12 cellular contexts compared by ENCODE assay signal in the genomic region with DNA sequence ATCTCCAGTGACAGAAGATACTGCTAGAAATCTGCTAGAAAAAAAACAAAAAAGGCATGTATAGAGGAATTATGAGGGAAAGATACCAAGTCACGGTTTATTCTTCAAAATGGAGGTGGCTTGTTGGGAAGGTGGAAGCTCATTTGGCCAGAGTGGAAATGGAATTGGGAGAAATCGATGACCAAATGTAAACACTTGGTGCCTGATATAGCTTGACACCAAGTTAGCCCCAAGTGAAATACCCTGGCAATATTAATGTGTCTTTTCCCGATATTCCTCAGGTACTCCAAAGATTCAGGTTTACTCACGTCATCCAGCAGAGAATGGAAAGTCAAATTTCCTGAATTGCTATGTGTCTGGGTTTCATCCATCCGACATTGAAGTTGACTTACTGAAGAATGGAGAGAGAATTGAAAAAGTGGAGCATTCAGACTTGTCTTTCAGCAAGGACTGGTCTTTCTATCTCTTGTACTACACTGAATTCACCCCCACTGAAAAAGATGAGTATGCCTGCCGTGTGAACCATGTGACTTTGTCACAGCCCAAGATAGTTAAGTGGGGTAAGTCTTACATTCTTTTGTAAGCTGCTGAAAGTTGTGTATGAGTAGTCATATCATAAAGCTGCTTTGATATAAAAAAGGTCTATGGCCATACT. TPM values are rescaled to one million over a fixed set of nuclear protein-coding genes. Genes with fewer than 3 reads are reported as not detected.
A peak's percentile ranks its signal among the peaks of the same experiment; 100 is the strongest.
DNase-seq lines count a peak whose midpoint lies in the region; ATAC-seq and TF ChIP-seq lines count a peak whose summit lies in the region.
"Had no signal": no experiment of that assay in that cellular context is flagged by ENCODE, and none has a peak within 500 bp of the region (broad histone marks: within the 10 kb centered on the region; RNA-seq: fewer than 3 reads in every experiment).

No MANE protein-coding gene starts in this region.

- intact Hi-C loops in left ventricle myocardium superior (cut with micrococcal nuclease) = no loop called here
- intact Hi-C loops in activated B cell treated with CpG ODN at 0.5 μM for 24 hours (cut with micrococcal nuclease) = no loop called here
- intact Hi-C loops in transverse colon (cut with DNase I; ENCODE audit: low total_unique reads) = no loop called here

- H3K27ac ChIP-seq in cardiac muscle cell (peak overlapping the region; percentile 62), transverse colon (peak overlapping the region; percentile 3 to 99 (median 99))
- H3K27ac ChIP-seq: VCaP had no signal

- no peak overlapping the region for H3K4me3 ChIP-seq in cardiac muscle cell
- peak overlapping the region in 1 of 4 donors; percentile 82 for H3K4me3 ChIP-seq in transverse colon

- H3K4me3 Mint-ChIP-seq in activated B cell treated with CpG ODN at 0.5 μM for 24 hours (peak overlapping the region; percentile 99), memory B cell (peak overlapping the region; percentile 86)

- POLR2A ChIA-PET in activated B cell treated with CpG ODN at 0.5 μM for 24 hours (lab: Charles Lee) = interaction anchor here (0.5 to 24.4 kb wide), 7 partner anchors 14 to 95 kb away, joined by 3 to 2387 read pairs (median 5); a partner anchor contains a TSS

- H3K4me1 Mint-ChIP-seq in activated B cell treated with CpG ODN at 0.5 μM for 24 hours = peaks cover 72% of the 10 kb centered on the region
- peaks cover 50% of the 10 kb centered on the region for H3K4me1 Mint-ChIP-seq in memory B cell

- H3K36me3 Mint-ChIP-seq in activated B cell treated with CpG ODN at 0.5 μM for 24 hours (ENCODE audit: low read depth) (peaks cover 90% of the 10 kb centered on the region), memory B cell (peaks cover 46% of the 10 kb centered on the region)

- DNase-seq in cardiac muscle cell (ENCODE audit: low read depth in 1 of 2, low spot score in 1 of 2) (peak in 1 of 2 donors; percentile 20), left ventricle myocardium superior (no peak), activated B cell treated with CpG ODN at 0.5 μM for 24 hours (no peak), memory B cell (ENCODE audit: low spot score in 2 of 2) (no peak), transverse colon (no peak), Kasumi-1 (lab: John Stamatoyannopoulos, UW) (no peak), amygdala (lab: John Stamatoyannopoulos, UW) (no peak)
- DNase-seq: AML-193, GF-D8, NCI-H2081 treated with DMSO at 0.1 percent for 48 hours had no signal

- CTCF ChIA-PET in activated B cell treated with CpG ODN at 0.5 μM for 24 hours (lab: Charles Lee) = interaction anchor here (6.8 to 16.4 kb wide), 3 partner anchors 11 to 50 kb away, joined by 96 to 239 read pairs (median 164); a partner anchor contains a TSS

- TF ChIP-seq CTCF in cardiac muscle cell (IDR thresholded peaks at IDR 0.05; ENCODE audit: low read depth, low read length) = no peak
- TF ChIP-seq CTCF in activated B cell treated with CpG ODN at 0.5 μM for 24 hours (IDR thresholded peaks at IDR 0.05) = no peak
- no peak for TF ChIP-seq CTCF in transverse colon (IDR thresholded peaks at IDR 0.05)

- H3K27me3 Mint-ChIP-seq in activated B cell treated with CpG ODN at 0.5 μM for 24 hours (no peaks in the 10 kb centered on the region), memory B cell (no peaks in the 10 kb centered on the region)

- in situ Hi-C loops in transverse colon (cut with MboI; ENCODE audit: low pct_ligation_motif_present in 1 of 4, low pct_unique_long_range_greater_than_20kb in 1 of 4, low sequenced_read_pairs in 3 of 4) = no loop called here

- no peak for TF ChIP-seq EP300 in transverse colon (IDR thresholded peaks at IDR 0.05; ENCODE audit: low read depth)

- H3K27ac Mint-ChIP-seq in activated B cell treated with CpG ODN at 0.5 μM for 24 hours (peak overlapping the region; percentile 71), memory B cell (peak overlapping the region; percentile 100)

- H3K9me3 Mint-ChIP-seq in activated B cell treated with CpG ODN at 0.5 μM for 24 hours (no peaks in the 10 kb centered on the region), memory B cell (no peaks in the 10 kb centered on the region)

- TF ChIP-seq POLR2A in transverse colon (IDR thresholded peaks at IDR 0.05) = no peak

- WGBS in transverse colon (ENCODE audit: low coverage in 1 of 2), 2 donors = 55 to 61% methylated on average over 6 of the region's 6 CpGs

- no peaks in the 10 kb centered on the region for H3K9me3 ChIP-seq in cardiac muscle cell (ENCODE audit: low read depth)
- H3K9me3 ChIP-seq in transverse colon = no peaks in the 10 kb centered on the region

- H3K4me1 ChIP-seq in cardiac muscle cell (ENCODE audit: low read depth) = peaks cover 31% of the 10 kb centered on the region
- H3K4me1 ChIP-seq in transverse colon = peaks cover 7 to 68% (median 19%) of the 10 kb centered on the region in 4 donors

- H3K27me3 ChIP-seq in cardiac muscle cell (no peaks in the 10 kb centered on the region), transverse colon (no peaks in the 10 kb centered on the region)

- ATAC-seq in left ventricle myocardium superior (no peak), activated B cell treated with CpG ODN at 0.5 μM for 24 hours (ENCODE audit: low read depth) (no peak), memory B cell (ENCODE audit: low read depth) (no peak), HG03135 (IDR thresholded peaks at IDR 0.05; ENCODE audit: unreplicated experiment) (no peak)

- peaks cover 31% of the 10 kb centered on the region for H3K36me3 ChIP-seq in cardiac muscle cell
- H3K36me3 ChIP-seq in transverse colon = peaks cover 0 to 42% (median 16%) of the 10 kb centered on the region in 4 donors

RNA-seq across cellular contexts. Expression of a gene that starts 4.0 kb away (rescaled TPM):
- 170 and 414 TPM in 2 replicates for total RNA-seq in cardiac muscle cell
- polyA plus RNA-seq in cardiac muscle cell = 597 and 759 TPM in 2 replicates
- total RNA-seq in left ventricle myocardium superior = 1,156 TPM
- 3,396 and 3,707 TPM in 2 replicates for total RNA-seq in activated B cell treated with CpG ODN at 0.5 μM for 24 hours
- 1,000 to 10,000 TPM; 1,352 to 7,131 (median 5,706) TPM for total RNA-seq in transverse colon

RNA-seq across cellular contexts. Expression of a gene that starts 4.1 kb away (rescaled TPM):
- 0.33 TPM in 1 of 2 replicates, not detected in the other for total RNA-seq in cardiac muscle cell
- 0.49 TPM in 1 of 2 replicates, not detected in the other for polyA plus RNA-seq in cardiac muscle cell
- 3.0 TPM for total RNA-seq in left ventricle myocardium superior
- 19.8 and 27.2 TPM in 2 replicates for total RNA-seq in activated B cell treated with CpG ODN at 0.5 μM for 24 hours
- total RNA-seq in transverse colon = 10 to 100 TPM in 1 of 4 donors, 1 to 10 TPM in 3; 3.0 to 40.0 (median 4.4) TPM

RNA-seq across cellular contexts. Expression of a gene that starts 21.1 kb away (rescaled TPM):
- total RNA-seq in cardiac muscle cell (35.3 and 37.1 TPM in 2 replicates), left ventricle myocardium superior (55.2 TPM), activated B cell treated with CpG ODN at 0.5 μM for 24 hours (30.8 and 35.4 TPM in 2 replicates), transverse colon (10 to 100 TPM in 3 of 4 donors, 1 to 10 TPM in 1; 5.6 to 17.3 (median 13.7) TPM)
- polyA plus RNA-seq in cardiac muscle cell = 20.3 and 31.2 TPM in 2 replicates

RNA-seq across cellular contexts. Expression of a gene that starts 51.8 kb away (rescaled TPM):
- total RNA-seq in cardiac muscle cell (46.4 and 65.1 TPM in 2 replicates), left ventricle myocardium superior (40.9 TPM), activated B cell treated with CpG ODN at 0.5 μM for 24 hours (132 and 161 TPM in 2 replicates), transverse colon (100 to 1,000 TPM in 2 of 4 donors, 10 to 100 TPM in 2; 79.7 to 149 (median 103) TPM)
- 15.7 and 30.3 TPM in 2 replicates for polyA plus RNA-seq in cardiac muscle cell
